Comparison of ENCODE assay signal across 8 cellular contexts in the genomic region with DNA sequence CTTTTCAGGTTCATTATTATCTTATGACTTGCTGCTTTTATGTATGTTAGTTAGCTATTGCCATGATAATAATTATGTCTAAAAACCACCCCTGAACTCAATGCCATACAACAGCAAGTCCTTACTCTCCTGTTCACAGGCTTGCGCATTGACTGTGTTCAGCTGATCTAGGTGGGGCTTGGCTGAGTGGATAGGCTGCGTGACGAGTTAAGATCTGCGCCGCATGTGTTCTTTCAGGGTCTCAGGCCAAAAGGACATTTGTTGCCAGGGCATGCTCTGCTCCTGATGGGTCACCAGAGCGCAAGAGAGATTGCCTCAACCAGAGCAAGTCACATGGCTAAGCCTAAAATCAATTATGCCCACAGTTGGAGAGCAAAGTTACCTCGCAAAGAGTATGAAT. TPM values are rescaled to one million over a fixed set of nuclear protein-coding genes. Genes with fewer than 3 reads are reported as not detected.
DNase-seq lines count a peak whose midpoint lies in the region; ATAC-seq and TF ChIP-seq lines count a peak whose summit lies in the region.

No MANE protein-coding gene starts in this region.

- H3K27ac ChIP-seq in HL-60 (replicated peaks) (peak overlapping the region; percentile 95), brain microvascular endothelial cell (peak overlapping the region; percentile 82), right lobe of liver (peak overlapping the region in 1 of 3 donors; percentile 92), tibial nerve (peak overlapping the region in 2 of 4 donors; percentile 97 to 98)

- DNase-seq in Ammon's horn (ENCODE audit: low spot score) (peak; percentile 38), HL-60 (ENCODE audit: low read depth in 1 of 2, low spot score in 1 of 2) (peak in 1 of 2 experiments; percentile 1), brain microvascular endothelial cell (peak; percentile 25), right lobe of liver (no peak), tibial nerve (ENCODE audit: low spot score in 2 of 2) (no peak), COR-L47 (lab: John Stamatoyannopoulos, UW) (no peak)

- TF ChIP-seq CTCF in HL-60 (IDR thresholded peaks at IDR 0.05; ENCODE audit: insufficient read depth, low read length), result no peak
- no peak for TF ChIP-seq CTCF in brain microvascular endothelial cell (IDR thresholded peaks at IDR 0.05; ENCODE audit: low read depth, low read length, missing control alignments)
- TF ChIP-seq CTCF in right lobe of liver (IDR thresholded peaks at IDR 0.05), result no peak
- no peak for TF ChIP-seq CTCF in tibial nerve (IDR thresholded peaks at IDR 0.05)

- 15% methylated on average over 7 of the region's 7 CpGs for WGBS in right lobe of liver (ENCODE audit: insufficient coverage, low coverage, low lambda C conversion rate, missing lambda C conversion rate)
- WGBS in tibial nerve, 2 donors, result 30 to 36% methylated on average over 7 of the region's 7 CpGs

- TF ChIP-seq POLR2A in right lobe of liver (IDR thresholded peaks at IDR 0.05), result no peak
- no peak for TF ChIP-seq POLR2A in tibial nerve (IDR thresholded peaks at IDR 0.05)

- H3K27me3 ChIP-seq in HL-60 (ENCODE audit: insufficient read depth, poor library complexity, severe bottlenecking), result no peaks in the 10 kb centered on the region
- no peaks in the 10 kb centered on the region for H3K27me3 ChIP-seq in brain microvascular endothelial cell (replicated peaks)
- no peaks in the 10 kb centered on the region for H3K27me3 ChIP-seq in right lobe of liver
- H3K27me3 ChIP-seq in tibial nerve, result no peaks in the 10 kb centered on the region

- H3K36me3 ChIP-seq in brain microvascular endothelial cell (replicated peaks) (peaks cover 13% of the 10 kb centered on the region), right lobe of liver (peaks cover 0 to 11% (median 4%) of the 10 kb centered on the region in 4 donors), tibial nerve (peaks cover 0 to 73% (median 2%) of the 10 kb centered on the region in 3 donors)

- no peak for TF ChIP-seq EP300 in tibial nerve (IDR thresholded peaks at IDR 0.05)

- intact Hi-C loops in right lobe of liver (cut with DNase I), result no loop called here

- H3K9me3 ChIP-seq in right lobe of liver (peaks cover 0 to 20% (median 0%) of the 10 kb centered on the region in 4 donors), tibial nerve (peaks cover 0 to 43% (median 4%) of the 10 kb centered on the region in 4 donors)

- H3K4me1 ChIP-seq in right lobe of liver, result peaks cover 0 to 5% (median 0%) of the 10 kb centered on the region in 4 donors
- peaks cover 0 to 22% (median 5%) of the 10 kb centered on the region in 4 donors for H3K4me1 ChIP-seq in tibial nerve

- in situ Hi-C loops in brain microvascular endothelial cell (cut with HindIII; ENCODE audit: low pct_ligation_motif_present, low sequenced_read_pairs), result no loop called here

- ATAC-seq in right lobe of liver, result peak in 1 of 4 donors; percentile 24
- ATAC-seq in GM21390 (IDR thresholded peaks at IDR 0.05; ENCODE audit: unreplicated experiment), result no peak
- no peak for ATAC-seq in HG02642 (IDR thresholded peaks at IDR 0.05; ENCODE audit: poor library complexity, unreplicated experiment)

- H3K4me3 ChIP-seq in HL-60 (replicated peaks; ENCODE audit: insufficient read depth, low read length) (peak overlapping the region; percentile 63), brain microvascular endothelial cell (ENCODE audit: low read depth, low read length) (peak overlapping the region; percentile 86), right lobe of liver (peak overlapping the region; percentile 58 to 96 (median 66)), tibial nerve (peak overlapping the region; percentile 68 to 91 (median 72))

RNA-seq across cellular contexts. Expression of gene ZNF568, which starts 0.9 kb away (rescaled TPM):
- 1 to 10 TPM; 1.9 to 4.9 (median 2.2) TPM for total RNA-seq in right lobe of liver
- 10 to 100 TPM in 3 of 4 donors, 1 to 10 TPM in 1; 8.7 to 23.7 (median 12.6) TPM for total RNA-seq in tibial nerve

RNA-seq across cellular contexts. Expression of gene ZNF829, which starts 0.9 kb away (rescaled TPM):
- under 1 TPM; 0.55 to 0.95 (median 0.78) TPM for total RNA-seq in right lobe of liver
- total RNA-seq in tibial nerve, result 1 to 10 TPM; 3.3 to 6.5 (median 4.1) TPM

Comparison
In these comparisons a context has a peak if more than half of its experiments do, and no peak if none do; other contexts are left out.
1. DNase-seq: peak in Ammon's horn (single experiment) and brain microvascular endothelial cell (single experiment); none in right lobe of liver (0 of 3), tibial nerve (0 of 2) and COR-L47 (single experiment).
2. Peak in every context shown above with its lines, with median percentiles within 50 percentile points of each other: H3K4me3 ChIP-seq.